14 cellular contexts compared by ENCODE assay signal in genomic region chr13:73288596-73288995, GRCh38.
DNase-seq lines count a peak whose midpoint lies in the region; TF ChIP-seq lines count a peak whose summit lies in the region.
"Had no signal": no experiment of that assay in that cellular context is flagged by ENCODE, and none has a peak within 500 bp of the region (broad histone marks: within the 10 kb centered on the region; RNA-seq: fewer than 3 reads in every experiment).

No MANE protein-coding gene starts in this region.

- H3K36me3 ChIP-seq in Caco-2 (ENCODE audit: control insufficient read depth, insufficient read depth, low read length), result no peaks in the 10 kb centered on the region
- no peaks in the 10 kb centered on the region for H3K36me3 ChIP-seq in colonic mucosa
- H3K36me3 ChIP-seq: BE2C, HAP-1, SJCRH30 had no signal

- no peak for TF ChIP-seq CTCF in Caco-2 (IDR thresholded peaks at IDR 0.05; ENCODE audit: insufficient read depth in 1 of 2, low read depth in 1 of 2, low read length in 1 of 2, severe bottlenecking in 1 of 2, unreplicated experiment in 1 of 2)
- TF ChIP-seq CTCF in colonic mucosa (IDR thresholded peaks at IDR 0.05), result no peak
- TF ChIP-seq CTCF in nephron progenitor cell (IDR thresholded peaks at IDR 0.05), result no peak

- CTCF ChIA-PET in Caco-2 (lab: Charles Lee), result interaction anchor here (0.6 kb wide), 1 partner anchor 27 kb away, joined by 3 read pairs; no protein-coding TSS in a partner anchor

- no TSS peak for BruUV-seq in Caco-2 (replicated peaks; lab: Mats Ljungman, UMichigan)

- H3K27me3 ChIP-seq in Caco-2 (replicated peaks; ENCODE audit: control insufficient read depth, insufficient read depth, low read length) (no peaks in the 10 kb centered on the region), colonic mucosa (no peaks in the 10 kb centered on the region)
- H3K27me3 ChIP-seq: BE2C, SJCRH30 had no signal

- H3K9me3 ChIP-seq in Caco-2 (no peaks in the 10 kb centered on the region), colonic mucosa (no peaks in the 10 kb centered on the region)
- H3K9me3 ChIP-seq: BE2C, HAP-1, SJCRH30 had no signal

- H3K4me1 Mint-ChIP-seq in Caco-2 (ENCODE audit: low read depth, unreplicated experiment), result peaks cover 27% of the 10 kb centered on the region
- peaks cover 4% of the 10 kb centered on the region for H3K4me1 Mint-ChIP-seq in nephron progenitor cell
- no peaks in the 10 kb centered on the region for H3K4me1 Mint-ChIP-seq in activated CD4-positive, alpha-beta T cell treated with anti-CD3 and anti-CD28 coated beads, Interleukin-2, amount 10 ng/mL, durations not matched to agents 24 days and 14 days

- peak overlapping the region; percentile 60 for H3K27ac ChIP-seq in colonic mucosa
- H3K27ac ChIP-seq: SJCRH30 had no signal

- intact Hi-C loops in Caco-2 (cut with micrococcal nuclease; ENCODE audit: unreplicated experiment), result no loop called here
- intact Hi-C loops in colonic mucosa (cut with DNase I), result no loop called here
- intact Hi-C loops in activated CD4-positive, alpha-beta T cell treated with anti-CD3 and anti-CD28 coated beads, Interleukin-2, amount 10 ng/mL, durations not matched to agents 24 days and 14 days (cut with micrococcal nuclease), result no loop called here

- H3K4me3 Mint-ChIP-seq in Caco-2 (ENCODE audit: unreplicated experiment), result no peak overlapping the region
- H3K4me3 Mint-ChIP-seq in nephron progenitor cell, result no peak overlapping the region
- no peak overlapping the region for H3K4me3 Mint-ChIP-seq in activated CD4-positive, alpha-beta T cell treated with anti-CD3 and anti-CD28 coated beads, Interleukin-2, amount 10 ng/mL, durations not matched to agents 24 days and 14 days

- no peak for DNase-seq in Caco-2
- DNase-seq in MV-4-11 (lab: John Stamatoyannopoulos, UW), result peak; percentile 41
- DNase-seq in colonic mucosa, result peak; percentile 49
- DNase-seq in nephron progenitor cell, result no peak
- DNase-seq in COLO668 (lab: John Stamatoyannopoulos, UW; ENCODE audit: unreplicated experiment), result no peak
- no peak for DNase-seq in activated CD4-positive, alpha-beta T cell treated with anti-CD3 and anti-CD28 coated beads, Interleukin-2, amount 10 ng/mL, durations not matched to agents 24 days and 14 days
- DNase-seq in DMS 273 treated with DMSO at 0.1 percent for 48 hours (lab: John Stamatoyannopoulos, UW), result no peak
- DNase-seq: BE2C, NCI-H1417, NCI-H1930, NCI-H2171 treated with DMSO at 0.1 percent for 48 hours, RPMI8226, SJCRH30 had no signal

- H3K36me3 Mint-ChIP-seq in Caco-2 (ENCODE audit: insufficient read depth, unreplicated experiment) (no peaks in the 10 kb centered on the region), nephron progenitor cell (ENCODE audit: low read depth) (no peaks in the 10 kb centered on the region)
- no peaks in the 10 kb centered on the region for H3K36me3 Mint-ChIP-seq in activated CD4-positive, alpha-beta T cell treated with anti-CD3 and anti-CD28 coated beads, Interleukin-2, amount 10 ng/mL, durations not matched to agents 24 days and 14 days (ENCODE audit: low read depth)

- POLR2A ChIA-PET in Caco-2 (lab: Charles Lee), result no interaction called here

- H3K27ac Mint-ChIP-seq in Caco-2 (ENCODE audit: unreplicated experiment), result peak overlapping the region; percentile 56
- H3K27ac Mint-ChIP-seq in nephron progenitor cell, result peak overlapping the region; percentile 23
- H3K27ac Mint-ChIP-seq in activated CD4-positive, alpha-beta T cell treated with anti-CD3 and anti-CD28 coated beads, Interleukin-2, amount 10 ng/mL, durations not matched to agents 24 days and 14 days, result no peak overlapping the region

- no peak overlapping the region for H3K9ac ChIP-seq in colonic mucosa (ENCODE audit: low read depth in 2 of 2, low read length in 2 of 2)

- peaks cover 10% of the 10 kb centered on the region for H3K9me3 Mint-ChIP-seq in Caco-2 (ENCODE audit: unreplicated experiment)
- no peaks in the 10 kb centered on the region for H3K9me3 Mint-ChIP-seq in nephron progenitor cell
- H3K9me3 Mint-ChIP-seq in activated CD4-positive, alpha-beta T cell treated with anti-CD3 and anti-CD28 coated beads, Interleukin-2, amount 10 ng/mL, durations not matched to agents 24 days and 14 days, result no peaks in the 10 kb centered on the region

- peaks cover 26% of the 10 kb centered on the region for H3K4me1 ChIP-seq in Caco-2
- H3K4me1 ChIP-seq in colonic mucosa, result no peaks in the 10 kb centered on the region
- H3K4me1 ChIP-seq: BE2C, HAP-1, SJCRH30 had no signal

- H3K27me3 Mint-ChIP-seq in Caco-2 (ENCODE audit: insufficient read depth, unreplicated experiment) (no peaks in the 10 kb centered on the region), nephron progenitor cell (ENCODE audit: low read depth, poor library complexity) (peaks cover 4% of the 10 kb centered on the region)
- H3K27me3 Mint-ChIP-seq in activated CD4-positive, alpha-beta T cell treated with anti-CD3 and anti-CD28 coated beads, Interleukin-2, amount 10 ng/mL, durations not matched to agents 24 days and 14 days, result peaks cover 12% of the 10 kb centered on the region

- no peak overlapping the region for H3K4me3 ChIP-seq in Caco-2 (ENCODE audit: low read depth, low read length)
- no peak overlapping the region for H3K4me3 ChIP-seq in colonic mucosa
- H3K4me3 ChIP-seq: HAP-1, SJCRH30 had no signal

Comparison
In these comparisons a context has a peak if more than half of its experiments do, and no peak if none do; other contexts are left out.
1. DNase-seq: peak in MV-4-11 (single experiment) and colonic mucosa (single experiment); none in Caco-2 (0 of 2), nephron progenitor cell (single experiment), COLO668 (single experiment), activated CD4-positive, alpha-beta T cell treated with anti-CD3 and anti-CD28 coated beads, Interleukin-2, amount 10 ng/mL, durations not matched to agents 24 days and 14 days (single experiment) and DMS 273 treated with DMSO at 0.1 percent for 48 hours (single experiment).